Comparison of ENCODE assay signal across 2 cellular contexts in genomic region chr6:26599591-26599990, GRCh38.
TF ChIP-seq lines count a peak whose summit lies in the region.

No MANE protein-coding gene starts in this region.

TF ChIP-seq in HCT116, 20 proteins besides CTCF, POLR2A, EP300 and RAD21:
- TF ChIP-seq EGR1 (IDR thresholded peaks at IDR 0.05; ENCODE audit: low read depth) (no peak), POLR2AphosphoS5 (IDR thresholded peaks at IDR 0.05; ENCODE audit: low read depth, low read length) (peak; percentile 32; the same call in 1 of the 2 replicates)

TF ChIP-seq in GM12878, 131 proteins besides CTCF, POLR2A, EP300 and RAD21:
- TF ChIP-seq RELB (IDR thresholded peaks at IDR 0.05; ENCODE audit: low read depth): 0 out of 2 replicates have a peak, but pooled peaks have one; percentile 29
- no peak for TF ChIP-seq ZBED1 (IDR thresholded peaks at IDR 0.05; ENCODE audit: borderline replicate concordance)
- no peak for TF ChIP-seq ETV6 (conservative IDR thresholded peaks at IDR 0.05 in 1 of 2, IDR thresholded peaks at IDR 0.05 in 1 of 2; ENCODE audit: borderline replicate concordance in 1 of 2, low read depth in 1 of 2)
- TF ChIP-seq SKIL (IDR thresholded peaks at IDR 0.05; ENCODE audit: low read depth, poor library complexity, severe bottlenecking): peak; percentile 19
- TF ChIP-seq MTA2 (IDR thresholded peaks at IDR 0.05; ENCODE audit: low read depth): peak; percentile 54; the same call in 1 of the 2 replicates
- peak; percentile 45; the same call in 1 of the 2 replicates for TF ChIP-seq BACH1 (IDR thresholded peaks at IDR 0.05; ENCODE audit: borderline replicate concordance)
- TF ChIP-seq SMAD1 (IDR thresholded peaks at IDR 0.05; ENCODE audit: low read depth, partially characterized antibody): peak; percentile 49
- peak; percentile 63; the same call in 1 of the 2 replicates for TF ChIP-seq DPF2 (IDR thresholded peaks at IDR 0.05)
- TF ChIP-seq MTA3 (IDR thresholded peaks at IDR 0.05; ENCODE audit: borderline replicate concordance, low read length): no peak
- no peak for TF ChIP-seq RBBP5 (conservative IDR thresholded peaks at IDR 0.05)
- no peak for TF ChIP-seq NR2F1 (conservative IDR thresholded peaks at IDR 0.05)
- peak; percentile 98 for TF ChIP-seq ZSCAN29 (IDR thresholded peaks at IDR 0.05)
- TF ChIP-seq BCL3 (IDR thresholded peaks at IDR 0.05; ENCODE audit: borderline replicate concordance, insufficient read depth, low read depth, low read length, poor library complexity, severe bottlenecking): no peak
- TF ChIP-seq POLR2AphosphoS2 (IDR thresholded peaks at IDR 0.05; ENCODE audit: low read depth, low read length): no peak
- TF ChIP-seq RB1 (IDR thresholded peaks at IDR 0.05; ENCODE audit: borderline replicate concordance): no peak
- TF ChIP-seq SPI1 (IDR thresholded peaks at IDR 0.05; ENCODE audit: borderline replicate concordance, insufficient read depth, low read depth, low read length): peak; percentile 79; the same call in 1 of the 2 replicates
- no peak for TF ChIP-seq GATAD2B (conservative IDR thresholded peaks at IDR 0.05; ENCODE audit: low read depth)
- TF ChIP-seq MEF2A (IDR thresholded peaks at IDR 0.05; ENCODE audit: insufficient read depth, low read depth, low read length): no peak
- TF ChIP-seq, protein P1, sequence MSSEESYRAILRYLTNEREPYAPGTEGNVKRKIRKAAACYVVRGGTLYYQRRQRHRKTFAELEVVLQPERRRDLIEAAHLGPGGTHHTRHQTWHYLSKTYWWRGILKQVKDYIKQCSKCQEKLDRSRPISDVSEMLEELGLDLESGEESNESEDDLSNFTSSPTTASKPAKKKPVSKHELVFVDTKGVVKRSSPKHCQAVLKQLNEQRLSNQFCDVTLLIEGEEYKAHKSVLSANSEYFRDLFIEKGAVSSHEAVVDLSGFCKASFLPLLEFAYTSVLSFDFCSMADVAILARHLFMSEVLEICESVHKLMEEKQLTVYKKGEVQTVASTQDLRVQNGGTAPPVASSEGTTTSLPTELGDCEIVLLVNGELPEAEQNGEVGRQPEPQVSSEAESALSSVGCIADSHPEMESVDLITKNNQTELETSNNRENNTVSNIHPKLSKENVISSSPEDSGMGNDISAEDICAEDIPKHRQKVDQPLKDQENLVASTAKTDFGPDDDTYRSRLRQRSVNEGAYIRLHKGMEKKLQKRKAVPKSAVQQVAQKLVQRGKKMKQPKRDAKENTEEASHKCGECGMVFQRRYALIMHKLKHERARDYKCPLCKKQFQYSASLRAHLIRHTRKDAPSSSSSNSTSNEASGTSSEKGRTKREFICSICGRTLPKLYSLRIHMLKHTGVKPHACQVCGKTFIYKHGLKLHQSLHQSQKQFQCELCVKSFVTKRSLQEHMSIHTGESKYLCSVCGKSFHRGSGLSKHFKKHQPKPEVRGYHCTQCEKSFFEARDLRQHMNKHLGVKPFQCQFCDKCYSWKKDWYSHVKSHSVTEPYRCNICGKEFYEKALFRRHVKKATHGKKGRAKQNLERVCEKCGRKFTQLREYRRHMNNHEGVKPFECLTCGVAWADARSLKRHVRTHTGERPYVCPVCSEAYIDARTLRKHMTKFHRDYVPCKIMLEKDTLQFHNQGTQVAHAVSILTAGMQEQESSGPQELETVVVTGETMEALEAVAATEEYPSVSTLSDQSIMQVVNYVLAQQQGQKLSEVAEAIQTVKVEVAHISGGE (CRISPR knock-in tag; IDR thresholded peaks at IDR 0.05): no peak
- 0 out of 2 replicates have a peak, but pooled peaks have one; percentile 35 for TF ChIP-seq BMI1 (IDR thresholded peaks at IDR 0.05; ENCODE audit: borderline replicate concordance)
- TF ChIP-seq ATF7 (IDR thresholded peaks at IDR 0.05; ENCODE audit: low read depth): 0 out of 2 replicates have a peak, but pooled peaks have one; percentile 23
- peak in 1 of 2 experiments; percentile 16; a peak in 1 of 4 replicates for TF ChIP-seq BHLHE40 (IDR thresholded peaks at IDR 0.05; ENCODE audit: borderline replicate concordance in 1 of 2, low read depth in 2 of 2, low read length in 1 of 2)
